9 cellular contexts compared by ENCODE assay signal in the genomic region with DNA sequence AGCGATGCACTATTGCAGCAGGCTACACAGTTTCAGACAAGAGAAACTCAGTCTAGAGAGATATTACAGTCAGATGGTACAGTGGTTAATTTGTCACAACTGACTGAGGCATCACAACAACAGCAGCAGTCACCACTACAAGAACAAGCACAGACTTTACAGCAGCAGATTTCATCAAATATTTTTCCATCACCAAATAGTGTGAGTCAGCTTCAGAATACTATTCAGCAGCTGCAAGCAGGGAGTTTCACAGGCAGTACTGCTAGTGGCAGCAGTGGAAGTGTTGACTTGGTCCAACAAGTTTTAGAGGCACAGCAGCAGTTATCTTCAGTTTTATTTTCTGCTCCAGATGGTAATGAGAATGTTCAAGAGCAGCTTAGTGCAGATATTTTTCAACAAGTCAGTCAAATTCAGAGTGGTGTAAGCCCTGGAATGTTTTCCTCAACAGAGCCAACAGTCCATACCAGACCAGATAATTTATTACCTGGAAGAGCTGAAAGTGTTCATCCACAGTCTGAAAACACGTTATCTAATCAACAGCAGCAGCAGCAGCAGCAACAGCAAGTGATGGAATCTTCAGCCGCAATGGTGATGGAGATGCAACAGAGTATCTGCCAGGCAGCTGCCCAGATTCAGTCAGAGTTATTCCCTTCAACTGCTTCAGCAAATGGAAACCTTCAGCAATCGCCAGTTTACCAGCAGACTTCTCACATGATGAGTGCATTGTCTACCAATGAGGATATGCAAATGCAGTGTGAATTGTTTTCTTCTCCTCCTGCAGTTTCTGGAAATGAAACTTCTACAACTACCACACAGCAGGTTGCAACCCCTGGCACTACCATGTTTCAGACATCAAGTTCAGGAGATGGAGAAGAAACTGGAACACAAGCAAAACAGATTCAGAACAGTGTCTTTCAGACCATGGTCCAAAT. TPM values are rescaled to one million over a fixed set of nuclear protein-coding genes. Genes with fewer than 3 reads are reported as not detected.
DNase-seq lines count a peak whose midpoint lies in the region; ATAC-seq and TF ChIP-seq lines count a peak whose summit lies in the region.
"Had no signal": no experiment of that assay in that cellular context is flagged by ENCODE, and none has a peak within 500 bp of the region (broad histone marks: within the 10 kb centered on the region; RNA-seq: fewer than 3 reads in every experiment).

No MANE protein-coding gene starts in this region.

- no peaks in the 10 kb centered on the region for H3K27me3 Mint-ChIP-seq in T-helper 1 cell treated with Interleukin-12 subunit alpha and Interleukin-12 subunit beta and Interleukin-4 antibody, amounts not matched to agents 30 μg/mL and 1 μg/mL, for 36 hours (ENCODE audit: low read depth)

- H3K4me3 ChIP-seq in foreskin fibroblast (ENCODE audit: low read depth in 1 of 2, low read length in 2 of 2) = no peak overlapping the region

- peaks cover 13 to 30% of the 10 kb centered on the region in 2 donors for H3K36me3 Mint-ChIP-seq in activated naive CD4-positive, alpha-beta T cell treated with anti-CD3 and anti-CD28 coated beads, Interleukin-2, amount 50 U/mL, for 72 hours
- peaks cover 37% of the 10 kb centered on the region for H3K36me3 Mint-ChIP-seq in T-helper 1 cell treated with Interleukin-12 subunit alpha and Interleukin-12 subunit beta and Interleukin-4 antibody, amounts not matched to agents 30 μg/mL and 1 μg/mL, for 36 hours (ENCODE audit: low read depth)

- H3K27ac Mint-ChIP-seq in activated naive CD4-positive, alpha-beta T cell treated with anti-CD3 and anti-CD28 coated beads, Interleukin-2, amount 50 U/mL, for 72 hours = peak overlapping the region; percentile 62 to 92
- peak overlapping the region; percentile 68 for H3K27ac Mint-ChIP-seq in T-helper 1 cell treated with Interleukin-12 subunit alpha and Interleukin-12 subunit beta and Interleukin-4 antibody, amounts not matched to agents 30 μg/mL and 1 μg/mL, for 36 hours

- TF ChIP-seq CTCF in foreskin fibroblast (IDR thresholded peaks at IDR 0.05; ENCODE audit: low read depth, low read length) = no peak

- peaks cover 21% of the 10 kb centered on the region for H3K4me1 Mint-ChIP-seq in T-helper 1 cell treated with Interleukin-12 subunit alpha and Interleukin-12 subunit beta and Interleukin-4 antibody, amounts not matched to agents 30 μg/mL and 1 μg/mL, for 36 hours (ENCODE audit: low read depth)

- DNase-seq in activated naive CD4-positive, alpha-beta T cell treated with anti-CD3 and anti-CD28 coated beads, Interleukin-2, amount 50 U/mL, for 72 hours (ENCODE audit: low spot score in 2 of 2) = no peak
- DNase-seq in activated naive CD4-positive, alpha-beta T cell treated with Interleukin-2 at 50 U/mL for 16 hours = no peak
- DNase-seq in foreskin fibroblast (peak; percentile 24 to 37), stromal cell of bone marrow (ENCODE audit: low read depth) (peak; percentile 29), NCI-H2227 treated with DMSO at 0.1 percent for 48 hours (lab: John Stamatoyannopoulos, UW) (no peak)
- DNase-seq: NCI-H524 treated with DMSO at 0.1 percent for 48 hours had no signal

- no peak overlapping the region for H3K4me3 Mint-ChIP-seq in T-helper 1 cell treated with Interleukin-12 subunit alpha and Interleukin-12 subunit beta and Interleukin-4 antibody, amounts not matched to agents 30 μg/mL and 1 μg/mL, for 36 hours

- no peaks in the 10 kb centered on the region for H3K9me3 Mint-ChIP-seq in activated naive CD4-positive, alpha-beta T cell treated with anti-CD3 and anti-CD28 coated beads, Interleukin-2, amount 50 U/mL, for 72 hours
- no peaks in the 10 kb centered on the region for H3K9me3 Mint-ChIP-seq in T-helper 1 cell treated with Interleukin-12 subunit alpha and Interleukin-12 subunit beta and Interleukin-4 antibody, amounts not matched to agents 30 μg/mL and 1 μg/mL, for 36 hours

- peak; percentile 70 to 91 for ATAC-seq in activated naive CD4-positive, alpha-beta T cell treated with anti-CD3 and anti-CD28 coated beads, Interleukin-2, amount 50 U/mL, for 72 hours
- no peak for ATAC-seq in GM19463 (IDR thresholded peaks at IDR 0.05; ENCODE audit: unreplicated experiment)
- ATAC-seq in GM18520 (IDR thresholded peaks at IDR 0.05; ENCODE audit: unreplicated experiment) = no peak

RNA-seq across cellular contexts. Expression of a gene that starts 34.1 kb away (rescaled TPM):
- 10 to 100 TPM; 14.4 to 17.2 TPM for total RNA-seq in activated naive CD4-positive, alpha-beta T cell treated with anti-CD3 and anti-CD28 coated beads, Interleukin-2, amount 50 U/mL, for 72 hours

Comparison
In these comparisons a context has a peak if more than half of its experiments do, and no peak if none do; other contexts are left out.
1. ATAC-seq: peak in activated naive CD4-positive, alpha-beta T cell treated with anti-CD3 and anti-CD28 coated beads, Interleukin-2, amount 50 U/mL, for 72 hours (2 of 2); none in GM19463 (single experiment) and GM18520 (single experiment).
2. DNase-seq: peak in foreskin fibroblast (2 of 2) and stromal cell of bone marrow (single experiment); none in activated naive CD4-positive, alpha-beta T cell treated with anti-CD3 and anti-CD28 coated beads, Interleukin-2, amount 50 U/mL, for 72 hours (0 of 2), activated naive CD4-positive, alpha-beta T cell treated with Interleukin-2 at 50 U/mL for 16 hours (single experiment) and NCI-H2227 treated with DMSO at 0.1 percent for 48 hours (single experiment).